Comparison of ENCODE assay signal across 8 cellular contexts in the genomic region with DNA sequence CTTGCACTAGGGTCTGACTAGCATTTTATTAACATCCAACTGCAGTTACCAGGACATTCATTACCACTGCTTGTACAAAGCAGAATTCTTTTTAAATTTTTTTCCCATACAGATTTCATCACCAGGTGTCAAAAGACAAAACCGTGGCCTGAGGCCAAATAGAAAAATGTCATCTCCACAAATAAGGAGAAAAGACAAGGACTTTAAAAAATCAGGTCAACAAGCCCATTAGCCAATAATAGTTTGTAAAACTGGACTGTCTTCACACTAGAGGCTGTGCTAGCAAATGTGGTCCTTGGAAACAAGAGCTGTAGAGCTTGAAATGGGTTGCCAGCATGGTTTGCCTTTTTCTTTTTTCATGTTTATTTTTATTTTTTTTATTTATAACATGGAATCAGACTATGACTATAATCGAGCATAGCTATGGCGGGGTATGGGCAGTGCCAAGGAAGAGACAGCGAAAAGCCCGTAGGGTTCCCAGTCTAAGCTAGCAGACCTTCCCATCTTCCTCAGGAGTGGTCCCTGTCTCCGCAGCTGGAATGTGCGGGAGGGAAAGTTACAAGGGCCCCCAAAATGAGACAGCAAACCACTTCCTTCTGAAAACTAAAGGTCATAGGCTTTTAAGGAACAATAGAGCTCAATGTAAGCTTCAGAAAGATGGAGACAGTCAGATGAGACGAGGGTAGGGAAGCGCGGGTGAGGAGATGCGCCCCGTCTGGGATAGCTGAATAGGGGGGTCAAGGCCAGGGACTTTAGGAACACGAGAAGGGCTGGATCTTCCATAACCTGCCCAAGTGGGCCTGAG. TPM values are rescaled to one million over a fixed set of nuclear protein-coding genes. Genes with fewer than 3 reads are reported as not detected.
DNase-seq lines count a peak whose midpoint lies in the region; ATAC-seq and TF ChIP-seq lines count a peak whose summit lies in the region.

No MANE protein-coding gene starts in this region.

- TF ChIP-seq CTCF in vagina (IDR thresholded peaks at IDR 0.05), result no peak

- peak overlapping the region; percentile 79 for H3K27ac ChIP-seq in duodenal mucosa (ENCODE audit: low read depth, low read length)
- peak overlapping the region; percentile 83 to 88 for H3K27ac ChIP-seq in mucosa of rectum (ENCODE audit: low read depth in 2 of 2, low read length in 2 of 2)
- peak overlapping the region; percentile 94 for H3K27ac ChIP-seq in vagina

- H3K4me1 ChIP-seq in duodenal mucosa (ENCODE audit: control insufficient read depth in 1 of 2, insufficient read depth in 2 of 2, low read length in 2 of 2) (peaks cover 11 to 13% of the 10 kb centered on the region in 2 donors), mucosa of rectum (ENCODE audit: control insufficient read depth in 2 of 2, insufficient read depth in 2 of 2, low read length in 2 of 2) (peaks cover 10 to 12% of the 10 kb centered on the region in 2 donors), vagina (peaks cover 31% of the 10 kb centered on the region)

- no peak for ATAC-seq in HG03571 (IDR thresholded peaks at IDR 0.05; ENCODE audit: unreplicated experiment)

- peaks cover 10% of the 10 kb centered on the region for H3K36me3 Mint-ChIP-seq in T-helper 1 cell treated with Interleukin-12 subunit alpha and Interleukin-12 subunit beta and Interleukin-4 antibody, amounts not matched to agents 30 μg/mL and 1 μg/mL, for 36 hours (ENCODE audit: low read depth)

- no peaks in the 10 kb centered on the region for H3K9me3 ChIP-seq in duodenal mucosa (ENCODE audit: control insufficient read depth in 1 of 2, low read length in 2 of 2)
- H3K9me3 ChIP-seq in mucosa of rectum (ENCODE audit: control insufficient read depth in 2 of 2, low read length in 2 of 2), result no peaks in the 10 kb centered on the region
- H3K9me3 ChIP-seq in vagina, result no peaks in the 10 kb centered on the region

- peak overlapping the region; percentile 88 for H3K27ac Mint-ChIP-seq in T-helper 1 cell treated with Interleukin-12 subunit alpha and Interleukin-12 subunit beta and Interleukin-4 antibody, amounts not matched to agents 30 μg/mL and 1 μg/mL, for 36 hours

- TF ChIP-seq POLR2A in vagina (IDR thresholded peaks at IDR 0.05), result no peak

- DNase-seq in T-helper 1 cell (no peak), RPMI7951 (ENCODE audit: low read depth) (peak; percentile 23), vagina (ENCODE audit: extremely low spot score in 2 of 2) (no peak)
- DNase-seq in stimulated activated CD4-positive, alpha-beta T cell treated with anti-CD3 and anti-CD28 coated beads, Interleukin-2, amount 100 ng/mL, for 48 hours, result no peak

- intact Hi-C loops in vagina (cut with DNase I), result loop anchor here (5.0 to 10.0 kb wide), 3 partner anchors 40 to 123 kb away; partner anchors contain the start of gene SIN3A

- H3K9ac ChIP-seq in duodenal mucosa (ENCODE audit: low read depth in 1 of 2, low read length in 2 of 2), result peak overlapping the region; percentile 82 to 93
- peak overlapping the region; percentile 85 to 93 for H3K9ac ChIP-seq in mucosa of rectum (ENCODE audit: low read depth in 1 of 2, low read length in 2 of 2)

- H3K4me3 ChIP-seq in duodenal mucosa (ENCODE audit: low read depth in 1 of 2, low read length in 2 of 2) (peak overlapping the region; percentile 90 to 96), mucosa of rectum (ENCODE audit: low read length in 2 of 2) (peak overlapping the region; percentile 87 to 90), vagina (peak overlapping the region; percentile 92 to 96)

- H3K27me3 Mint-ChIP-seq in T-helper 1 cell treated with Interleukin-12 subunit alpha and Interleukin-12 subunit beta and Interleukin-4 antibody, amounts not matched to agents 30 μg/mL and 1 μg/mL, for 36 hours (ENCODE audit: low read depth), result no peaks in the 10 kb centered on the region

- H3K27me3 ChIP-seq in duodenal mucosa (ENCODE audit: control insufficient read depth in 1 of 2, insufficient read depth in 2 of 2, low read length in 2 of 2) (no peaks in the 10 kb centered on the region), mucosa of rectum (ENCODE audit: control insufficient read depth in 2 of 2, insufficient read depth in 2 of 2, low read length in 2 of 2) (no peaks in the 10 kb centered on the region), vagina (no peaks in the 10 kb centered on the region)

- no peaks in the 10 kb centered on the region for H3K9me3 Mint-ChIP-seq in T-helper 1 cell treated with Interleukin-12 subunit alpha and Interleukin-12 subunit beta and Interleukin-4 antibody, amounts not matched to agents 30 μg/mL and 1 μg/mL, for 36 hours

- no peaks in the 10 kb centered on the region for H3K36me3 ChIP-seq in duodenal mucosa (ENCODE audit: control insufficient read depth in 1 of 2, insufficient read depth in 2 of 2, low read length in 2 of 2)
- no peaks in the 10 kb centered on the region for H3K36me3 ChIP-seq in mucosa of rectum (ENCODE audit: control insufficient read depth in 2 of 2, insufficient read depth in 2 of 2, low read length in 2 of 2)
- H3K36me3 ChIP-seq in vagina, result no peaks in the 10 kb centered on the region

- peak overlapping the region; percentile 92 for H3K4me3 Mint-ChIP-seq in T-helper 1 cell treated with Interleukin-12 subunit alpha and Interleukin-12 subunit beta and Interleukin-4 antibody, amounts not matched to agents 30 μg/mL and 1 μg/mL, for 36 hours

- peaks cover 31% of the 10 kb centered on the region for H3K4me1 Mint-ChIP-seq in T-helper 1 cell treated with Interleukin-12 subunit alpha and Interleukin-12 subunit beta and Interleukin-4 antibody, amounts not matched to agents 30 μg/mL and 1 μg/mL, for 36 hours (ENCODE audit: low read depth)

RNA-seq across cellular contexts. Expression of gene PTPN9, which starts 1.5 kb away (rescaled TPM):
- total RNA-seq in RPMI7951 (2014; rRNA removed; shearing (Covaris generic)), result 22.4 and 27.8 TPM in 2 replicates
- 18.2 TPM for total RNA-seq in vagina

RNA-seq across cellular contexts. Expression of gene SNUPN, which starts 47.9 kb away (rescaled TPM):
- 30.5 and 33.2 TPM in 2 replicates for total RNA-seq in RPMI7951 (2014; rRNA removed; shearing (Covaris generic))
- 21.9 TPM for total RNA-seq in vagina
